13 cellular contexts compared by ENCODE assay signal in genomic region chr11:45924036-45924915, GRCh38. TPM values are rescaled to one million over a fixed set of nuclear protein-coding genes. Genes with fewer than 3 reads are reported as not detected.
DNase-seq lines count a peak whose midpoint lies in the region; ATAC-seq, FAIRE-seq and TF ChIP-seq lines count a peak whose summit lies in the region.
"Had no signal": no experiment of that assay in that cellular context is flagged by ENCODE, and none has a peak within 500 bp of the region (broad histone marks: within the 10 kb centered on the region; RNA-seq: fewer than 3 reads in every experiment).

No MANE protein-coding gene starts in this region.

- intact Hi-C loops in activated naive CD4-positive, alpha-beta T cell treated with anti-CD3 and anti-CD28 coated beads for 36 hours (cut with micrococcal nuclease): no loop called here
- intact Hi-C loops in activated B cell treated with CpG ODN at 0.5 μM for 24 hours (cut with micrococcal nuclease) (no loop called here), HepG2 (cut with micrococcal nuclease; ENCODE audit: unreplicated experiment) (loop anchor here (5.0 kb wide), 1 partner anchor 77 kb away; the partner anchor contains the start of gene CRY2), thyroid gland (cut with DNase I) (no loop called here)

- H3K27ac ChIP-seq in HepG2 (ENCODE audit: extremely low read length, insufficient read depth, low read length) (no peak overlapping the region), thyroid gland (no peak overlapping the region)
- H3K27ac ChIP-seq: heart left ventricle had no signal

- no peaks in the 10 kb centered on the region for H4K20me1 ChIP-seq in HepG2 (ENCODE audit: insufficient read depth, low read length)

- ATAC-seq in activated B cell treated with CpG ODN at 0.5 μM for 24 hours (ENCODE audit: low read depth): peak; percentile 5
- ATAC-seq in HepG2: no peak
- ATAC-seq: heart left ventricle had no signal

- TSS peak; percentile 44 for BruUV-seq in HepG2 (replicated peaks; lab: Mats Ljungman, UMichigan)

- H3K27me3 ChIP-seq in HepG2 (ENCODE audit: control insufficient read depth in 1 of 2, insufficient read depth in 2 of 2, low read length in 2 of 2) (0 out of 5 replicates have a peak, but pooled peaks cover 0 to 1% of the 10 kb centered on the region in 2 experiments), thyroid gland (no peaks in the 10 kb centered on the region)

- H3K4me2 ChIP-seq in HepG2 (ENCODE audit: low read depth, low read length): no peak overlapping the region

- no peak for TF ChIP-seq RAD21 in HepG2 (CRISPR knock-in tag; IDR thresholded peaks at IDR 0.05)

- H3K27ac Mint-ChIP-seq in activated naive CD4-positive, alpha-beta T cell treated with anti-CD3 and anti-CD28 coated beads for 36 hours: no peak overlapping the region
- peak overlapping the region; percentile 93 for H3K27ac Mint-ChIP-seq in activated B cell treated with CpG ODN at 0.5 μM for 24 hours

- no peaks in the 10 kb centered on the region for H3K9me3 Mint-ChIP-seq in activated naive CD4-positive, alpha-beta T cell treated with anti-CD3 and anti-CD28 coated beads for 36 hours
- H3K9me3 Mint-ChIP-seq in activated B cell treated with CpG ODN at 0.5 μM for 24 hours: no peaks in the 10 kb centered on the region

- POLR2A ChIA-PET in activated B cell treated with CpG ODN at 0.5 μM for 24 hours (lab: Charles Lee) (interaction anchor here (1.2 to 6.1 kb wide), 6 partner anchors 9 to 895 kb away, joined by 3 to 79 read pairs (median 9); no protein-coding TSS in a partner anchor), HepG2 (lab: Yijun Ruan, JAX) (no interaction called here)

- 97% methylated on average over 19 of the region's 22 CpGs for WGBS in HepG2 (ENCODE audit: low lambda C conversion rate)
- WGBS in thyroid gland, 2 donors: 76 to 83% methylated on average over 21 to 22 of the region's 22 CpGs

- H3K79me2 ChIP-seq in HepG2 (ENCODE audit: insufficient read depth, low read length): no peaks in the 10 kb centered on the region

- H3K36me3 Mint-ChIP-seq in activated naive CD4-positive, alpha-beta T cell treated with anti-CD3 and anti-CD28 coated beads for 36 hours (ENCODE audit: low read depth): peaks cover 3% of the 10 kb centered on the region
- peaks cover 45% of the 10 kb centered on the region for H3K36me3 Mint-ChIP-seq in activated B cell treated with CpG ODN at 0.5 μM for 24 hours (ENCODE audit: low read depth)

- no peak overlapping the region for H2AFZ ChIP-seq in HepG2 (ENCODE audit: low read length)

- in situ Hi-C loops in HepG2 (cut with HindIII; ENCODE audit: extremely low pct_ligation_motif_present, low pct_unique_long_range_greater_than_20kb): no loop called here

- peak overlapping the region; percentile 31 for H3K4me3 Mint-ChIP-seq in activated naive CD4-positive, alpha-beta T cell treated with anti-CD3 and anti-CD28 coated beads for 36 hours
- peak overlapping the region; percentile 84 for H3K4me3 Mint-ChIP-seq in activated B cell treated with CpG ODN at 0.5 μM for 24 hours

- H3K4me3 ChIP-seq in HepG2 (replicated peaks in 1 of 3; ENCODE audit: insufficient read depth in 1 of 3, low read depth in 2 of 3, low read length in 3 of 3) (no peak overlapping the region), thyroid gland (replicated peaks in 1 of 3) (no peak overlapping the region)

- TF ChIP-seq EP300 in HepG2 (IDR thresholded peaks at IDR 0.05; ENCODE audit: low read depth in 2 of 2, low read length in 2 of 2) (no peak), HepG2 (CRISPR knock-in tag; IDR thresholded peaks at IDR 0.05; ENCODE audit: borderline replicate concordance) (no peak)

- no peak for FAIRE-seq in HepG2 (lab: Jason Lieb, UNC)

- H3K4me1 Mint-ChIP-seq in activated naive CD4-positive, alpha-beta T cell treated with anti-CD3 and anti-CD28 coated beads for 36 hours (ENCODE audit: low read depth): peaks cover 14% of the 10 kb centered on the region
- peaks cover 81% of the 10 kb centered on the region for H3K4me1 Mint-ChIP-seq in activated B cell treated with CpG ODN at 0.5 μM for 24 hours

- CTCF ChIA-PET in activated naive CD4-positive, alpha-beta T cell treated with anti-CD3 and anti-CD28 coated beads for 36 hours (lab: Charles Lee): no interaction called here
- CTCF ChIA-PET in activated B cell treated with CpG ODN at 0.5 μM for 24 hours (lab: Charles Lee) (interaction anchor here (1.3 to 2.8 kb wide), 4 partner anchors 8 to 153 kb away, joined by 4 to 17 read pairs (median 8); no protein-coding TSS in a partner anchor), HepG2 (lab: Yijun Ruan, JAX; ENCODE audit: low intra/inter-chr PET ratio, low total read pairs) (no interaction called here)

- DNase-seq in activated naive CD4-positive, alpha-beta T cell treated with anti-CD3 and anti-CD28 coated beads for 36 hours: no peak
- DNase-seq in activated naive CD4-positive, alpha-beta T cell (lab: John Stamatoyannopoulos, UW): no peak
- DNase-seq in activated B cell treated with CpG ODN at 0.5 μM for 24 hours (peak; percentile 18), HepG2 (ENCODE audit: low spot score) (no peak), thyroid gland (peak; percentile 19 to 21), iPS-NIHi11 (ENCODE audit: low spot score) (no peak)
- no peak for DNase-seq in stimulated activated naive CD4-positive, alpha-beta T cell (lab: John Stamatoyannopoulos, UW)
- DNase-seq in activated CD4-positive, CD25-positive, alpha-beta regulatory T cell (lab: John Stamatoyannopoulos, UW): no peak
- DNase-seq: effector memory CD4-positive, alpha-beta T cell; GOT3; NCI-H2107 had no signal

- H3K4me1 ChIP-seq in HepG2 (ENCODE audit: insufficient read depth, low read length) (peaks cover 34% of the 10 kb centered on the region), thyroid gland (peaks cover 19 to 37% of the 10 kb centered on the region in 2 donors)

- H3K27me3 Mint-ChIP-seq in activated naive CD4-positive, alpha-beta T cell treated with anti-CD3 and anti-CD28 coated beads for 36 hours (ENCODE audit: low read depth): peaks cover 13% of the 10 kb centered on the region
- no peaks in the 10 kb centered on the region for H3K27me3 Mint-ChIP-seq in activated B cell treated with CpG ODN at 0.5 μM for 24 hours

- H3K9ac ChIP-seq in HepG2 (ENCODE audit: insufficient read depth, low read depth, low read length): no peak overlapping the region

- TF ChIP-seq CTCF in activated B cell treated with CpG ODN at 0.5 μM for 24 hours (IDR thresholded peaks at IDR 0.05) (no peak), HepG2 (CRISPR knock-in tag; IDR thresholded peaks at IDR 0.05) (no peak), thyroid gland (IDR thresholded peaks at IDR 0.05) (no peak)

- H3K36me3 ChIP-seq in HepG2 (replicated peaks in 1 of 2; ENCODE audit: control insufficient read depth in 1 of 2, insufficient read depth in 2 of 2, low read length in 2 of 2) (no peaks in the 10 kb centered on the region; a peak in 1 of 5 replicates), thyroid gland (no peaks in the 10 kb centered on the region)
- H3K36me3 ChIP-seq: heart left ventricle had no signal

- H3K9me3 ChIP-seq in HepG2 (ENCODE audit: low read length): no peaks in the 10 kb centered on the region
- no peaks in the 10 kb centered on the region for H3K9me3 ChIP-seq in thyroid gland
- H3K9me3 ChIP-seq: heart left ventricle had no signal

- no peak for TF ChIP-seq POLR2A in HepG2 (IDR thresholded peaks at IDR 0.05; ENCODE audit: insufficient read depth in 1 of 2, low read depth in 2 of 2, low read length in 2 of 2)
- no peak for TF ChIP-seq POLR2A in thyroid gland (IDR thresholded peaks at IDR 0.05)

RNA-seq across cellular contexts. Expression of gene LARGE2, which starts 1.8 kb away (rescaled TPM):
- total RNA-seq in activated naive CD4-positive, alpha-beta T cell treated with anti-CD3 and anti-CD28 coated beads for 36 hours: under 1 TPM; 0.48 to 0.52 TPM
- 47.4 and 59.7 TPM in 2 replicates for total RNA-seq in activated B cell treated with CpG ODN at 0.5 μM for 24 hours
- total RNA-seq in HepG2 (2016; rRNA removed; fragmentation: Illumina TruSeq; extraction: Trizol): 10.0 and 21.6 TPM in 2 replicates
- total RNA-seq in HepG2 (2016; cell fraction: cytosol; rRNA removed; fragmentation: Illumina TruSeq; extraction: Trizol; ENCODE audit: low read depth): 14.2 and 19.1 TPM in 2 replicates
- 7.5 and 20.4 TPM in 2 replicates for total RNA-seq in HepG2 (2016; cell fraction: insoluble cytoplasmic fraction; rRNA removed; fragmentation: Illumina TruSeq; extraction: Trizol)
- 31.5 and 38.0 TPM in 2 replicates for total RNA-seq in HepG2 (2016; cell fraction: membrane; rRNA removed; fragmentation: Illumina TruSeq; extraction: Trizol)
- 12.2 and 18.7 TPM in 2 replicates for total RNA-seq in HepG2 (2016; cell fraction: nucleus; rRNA removed; fragmentation: Illumina TruSeq; extraction: Trizol)
- 8.5 and 12.5 TPM in 2 replicates for polyA plus RNA-seq in HepG2 (2011; rRNA removed)
- 6.6 and 10.9 TPM in 2 replicates for polyA plus RNA-seq in HepG2 (2011; cell fraction: cytosol; rRNA removed)
- 32.4 and 37.4 TPM in 2 replicates for polyA plus RNA-seq in HepG2 (2011; cell fraction: nucleus; rRNA removed)
- 9.6 and 9.7 TPM in 2 replicates for polyA plus RNA-seq in HepG2 (2012)
- polyA plus RNA-seq in HepG2 (2016; cell fraction: cytosol; fragmentation: Illumina TruSeq; extraction: Trizol; ENCODE audit: low read depth): 20.1 and 23.9 TPM in 2 replicates
- polyA plus RNA-seq in HepG2 (2016; cell fraction: insoluble cytoplasmic fraction; fragmentation: Illumina TruSeq; extraction: Trizol; ENCODE audit: low read depth): 13.5 and 14.3 TPM in 2 replicates
- 33.6 and 37.3 TPM in 2 replicates for polyA plus RNA-seq in HepG2 (2016; cell fraction: membrane; fragmentation: Illumina TruSeq; extraction: Trizol; ENCODE audit: low read depth)
- 50.8 and 52.9 TPM in 2 replicates for polyA plus RNA-seq in HepG2 (2016; cell fraction: nucleus; fragmentation: Illumina TruSeq; extraction: Trizol; ENCODE audit: insufficient read depth, low read depth)
- polyA minus RNA-seq in HepG2 (2011; rRNA and poly(A)+ RNA removed; ENCODE audit: low replicate concordance): 15.3 TPM in 1 of 2 replicates, not detected in the other
- 2.2 and 5.0 TPM in 2 replicates for polyA minus RNA-seq in HepG2 (2011; cell fraction: cytosol; rRNA and poly(A)+ RNA removed)
- 3.2 and 3.5 TPM in 2 replicates for polyA minus RNA-seq in HepG2 (2011; cell fraction: nucleus; rRNA and poly(A)+ RNA removed)
- total RNA-seq in thyroid gland: 10 to 100 TPM; 11.2 to 19.0 (median 14.1) TPM
- total RNA-seq: myocyte had no signal

RNA-seq across cellular contexts. Expression of gene PEX16, which starts 6.6 kb away (rescaled TPM):
- total RNA-seq in activated naive CD4-positive, alpha-beta T cell treated with anti-CD3 and anti-CD28 coated beads for 36 hours: 10 to 100 TPM; 28.6 to 32.5 TPM
- total RNA-seq in activated B cell treated with CpG ODN at 0.5 μM for 24 hours (72.0 and 77.7 TPM in 2 replicates), HepG2 (2016; rRNA removed; fragmentation: Illumina TruSeq; extraction: Trizol) (18.6 and 21.8 TPM in 2 replicates), thyroid gland (10 to 100 TPM; 28.5 to 41.2 (median 29.5) TPM)
- 11.4 and 13.9 TPM in 2 replicates for total RNA-seq in HepG2 (2016; cell fraction: cytosol; rRNA removed; fragmentation: Illumina TruSeq; extraction: Trizol; ENCODE audit: low read depth)
- 14.6 and 24.3 TPM in 2 replicates for total RNA-seq in HepG2 (2016; cell fraction: insoluble cytoplasmic fraction; rRNA removed; fragmentation: Illumina TruSeq; extraction: Trizol)
- 18.4 and 20.4 TPM in 2 replicates for total RNA-seq in HepG2 (2016; cell fraction: membrane; rRNA removed; fragmentation: Illumina TruSeq; extraction: Trizol)
- total RNA-seq in HepG2 (2016; cell fraction: nucleus; rRNA removed; fragmentation: Illumina TruSeq; extraction: Trizol): 20.1 and 24.1 TPM in 2 replicates
- polyA plus RNA-seq in HepG2 (2011; rRNA removed): 12.5 and 16.8 TPM in 2 replicates
- 13.7 and 17.1 TPM in 2 replicates for polyA plus RNA-seq in HepG2 (2011; cell fraction: cytosol; rRNA removed)
- polyA plus RNA-seq in HepG2 (2011; cell fraction: nucleus; rRNA removed): 47.3 and 52.6 TPM in 2 replicates
- 10.4 and 13.1 TPM in 2 replicates for polyA plus RNA-seq in HepG2 (2012)
- 9.0 and 11.2 TPM in 2 replicates for polyA plus RNA-seq in HepG2 (2016; cell fraction: cytosol; fragmentation: Illumina TruSeq; extraction: Trizol; ENCODE audit: low read depth)
- polyA plus RNA-seq in HepG2 (2016; cell fraction: insoluble cytoplasmic fraction; fragmentation: Illumina TruSeq; extraction: Trizol; ENCODE audit: low read depth): 13.3 and 13.5 TPM in 2 replicates
- 10.8 and 13.0 TPM in 2 replicates for polyA plus RNA-seq in HepG2 (2016; cell fraction: membrane; fragmentation: Illumina TruSeq; extraction: Trizol; ENCODE audit: low read depth)
- polyA plus RNA-seq in HepG2 (2016; cell fraction: nucleus; fragmentation: Illumina TruSeq; extraction: Trizol; ENCODE audit: insufficient read depth, low read depth): 34.9 and 44.4 TPM in 2 replicates
- polyA minus RNA-seq in HepG2 (2011; rRNA and poly(A)+ RNA removed; ENCODE audit: low replicate concordance): 19.0 and 26.5 TPM in 2 replicates
- 7.1 and 8.4 TPM in 2 replicates for polyA minus RNA-seq in HepG2 (2011; cell fraction: cytosol; rRNA and poly(A)+ RNA removed)
- 19.3 and 22.0 TPM in 2 replicates for polyA minus RNA-seq in HepG2 (2011; cell fraction: nucleus; rRNA and poly(A)+ RNA removed)

RNA-seq across cellular contexts. Expression of gene FREY1, which starts 17.2 kb away (rescaled TPM):
- under 1 TPM; 0.32 to 0.76 TPM for total RNA-seq in activated naive CD4-positive, alpha-beta T cell treated with anti-CD3 and anti-CD28 coated beads for 36 hours
- 3.9 and 4.6 TPM in 2 replicates for total RNA-seq in activated B cell treated with CpG ODN at 0.5 μM for 24 hours
- 0.73 TPM in 1 of 2 replicates, not detected in the other for total RNA-seq in HepG2 (2016; rRNA removed; fragmentation: Illumina TruSeq; extraction: Trizol)
- not detected in 2 replicates for total RNA-seq in HepG2 (2016; cell fraction: cytosol; rRNA removed; fragmentation: Illumina TruSeq; extraction: Trizol; ENCODE audit: low read depth)
- total RNA-seq in HepG2 (2016; cell fraction: insoluble cytoplasmic fraction; rRNA removed; fragmentation: Illumina TruSeq; extraction: Trizol): 0.27 and 0.52 TPM in 2 replicates
- total RNA-seq in HepG2 (2016; cell fraction: membrane; rRNA removed; fragmentation: Illumina TruSeq; extraction: Trizol): not detected in 2 replicates
- 1.3 TPM in 1 of 2 replicates, not detected in the other for total RNA-seq in HepG2 (2016; cell fraction: nucleus; rRNA removed; fragmentation: Illumina TruSeq; extraction: Trizol)
- 0.22 and 0.44 TPM in 2 replicates for polyA plus RNA-seq in HepG2 (2011; rRNA removed)
- not detected in 2 replicates for polyA plus RNA-seq in HepG2 (2011; cell fraction: cytosol; rRNA removed)
- 2.4 and 5.3 TPM in 2 replicates for polyA plus RNA-seq in HepG2 (2011; cell fraction: nucleus; rRNA removed)
- 0.27 TPM in 1 of 2 replicates, not detected in the other for polyA plus RNA-seq in HepG2 (2012)
- polyA plus RNA-seq in HepG2 (2016; cell fraction: cytosol; fragmentation: Illumina TruSeq; extraction: Trizol; ENCODE audit: low read depth): not detected in 2 replicates
- polyA plus RNA-seq in HepG2 (2016; cell fraction: insoluble cytoplasmic fraction; fragmentation: Illumina TruSeq; extraction: Trizol; ENCODE audit: low read depth): not detected in 2 replicates
- not detected in 2 replicates for polyA plus RNA-seq in HepG2 (2016; cell fraction: membrane; fragmentation: Illumina TruSeq; extraction: Trizol; ENCODE audit: low read depth)
- not detected in 2 replicates for polyA plus RNA-seq in HepG2 (2016; cell fraction: nucleus; fragmentation: Illumina TruSeq; extraction: Trizol; ENCODE audit: insufficient read depth, low read depth)
- 4.0 and 13.4 TPM in 2 replicates for polyA minus RNA-seq in HepG2 (2011; rRNA and poly(A)+ RNA removed; ENCODE audit: low replicate concordance)
- not detected in 2 replicates for polyA minus RNA-seq in HepG2 (2011; cell fraction: cytosol; rRNA and poly(A)+ RNA removed)
- 7.2 and 7.8 TPM in 2 replicates for polyA minus RNA-seq in HepG2 (2011; cell fraction: nucleus; rRNA and poly(A)+ RNA removed)
- 1 to 10 TPM in 2 of 4 donors, not detected in 2; 1.8 to 2.6 TPM for total RNA-seq in thyroid gland

RNA-seq across cellular contexts. Expression of gene MAPK8IP1, which starts 38.8 kb away (rescaled TPM):
- under 1 TPM; 0.22 to 0.57 TPM for total RNA-seq in activated naive CD4-positive, alpha-beta T cell treated with anti-CD3 and anti-CD28 coated beads for 36 hours
- total RNA-seq in activated B cell treated with CpG ODN at 0.5 μM for 24 hours: 1.9 and 3.4 TPM in 2 replicates
- 3.0 and 4.2 TPM in 2 replicates for total RNA-seq in HepG2 (2016; rRNA removed; fragmentation: Illumina TruSeq; extraction: Trizol)
- total RNA-seq in HepG2 (2016; cell fraction: cytosol; rRNA removed; fragmentation: Illumina TruSeq; extraction: Trizol; ENCODE audit: low read depth): 1.8 and 1.9 TPM in 2 replicates
- total RNA-seq in HepG2 (2016; cell fraction: insoluble cytoplasmic fraction; rRNA removed; fragmentation: Illumina TruSeq; extraction: Trizol): 4.1 and 4.2 TPM in 2 replicates
- 4.9 and 5.4 TPM in 2 replicates for total RNA-seq in HepG2 (2016; cell fraction: membrane; rRNA removed; fragmentation: Illumina TruSeq; extraction: Trizol)
- 2.2 and 2.8 TPM in 2 replicates for total RNA-seq in HepG2 (2016; cell fraction: nucleus; rRNA removed; fragmentation: Illumina TruSeq; extraction: Trizol)
- 2.2 and 3.1 TPM in 2 replicates for polyA plus RNA-seq in HepG2 (2011; rRNA removed)
- polyA plus RNA-seq in HepG2 (2011; cell fraction: cytosol; rRNA removed): 2.2 and 3.1 TPM in 2 replicates
- 5.3 and 6.8 TPM in 2 replicates for polyA plus RNA-seq in HepG2 (2011; cell fraction: nucleus; rRNA removed)
- 1.2 and 1.9 TPM in 2 replicates for polyA plus RNA-seq in HepG2 (2012)
- polyA plus RNA-seq in HepG2 (2016; cell fraction: cytosol; fragmentation: Illumina TruSeq; extraction: Trizol; ENCODE audit: low read depth): 2.5 and 2.9 TPM in 2 replicates
- 4.7 and 5.0 TPM in 2 replicates for polyA plus RNA-seq in HepG2 (2016; cell fraction: insoluble cytoplasmic fraction; fragmentation: Illumina TruSeq; extraction: Trizol; ENCODE audit: low read depth)
- polyA plus RNA-seq in HepG2 (2016; cell fraction: membrane; fragmentation: Illumina TruSeq; extraction: Trizol; ENCODE audit: low read depth): 5.4 and 6.2 TPM in 2 replicates
- polyA plus RNA-seq in HepG2 (2016; cell fraction: nucleus; fragmentation: Illumina TruSeq; extraction: Trizol; ENCODE audit: insufficient read depth, low read depth): 5.6 and 7.4 TPM in 2 replicates
- 1.2 and 6.3 TPM in 2 replicates for polyA minus RNA-seq in HepG2 (2011; rRNA and poly(A)+ RNA removed; ENCODE audit: low replicate concordance)
- 2.4 TPM in 2 replicates for polyA minus RNA-seq in HepG2 (2011; cell fraction: cytosol; rRNA and poly(A)+ RNA removed)
- 1.2 TPM in 2 replicates for polyA minus RNA-seq in HepG2 (2011; cell fraction: nucleus; rRNA and poly(A)+ RNA removed)
- total RNA-seq in thyroid gland: 10 to 100 TPM in 3 of 4 donors, 1 to 10 TPM in 1; 9.5 to 25.1 (median 17.4) TPM

Comparison
In these comparisons a context has a peak if more than half of its experiments do, and no peak if none do; other contexts are left out.
1. DNase-seq: peak in activated B cell treated with CpG ODN at 0.5 μM for 24 hours (single experiment) and thyroid gland (2 of 2); none in activated naive CD4-positive, alpha-beta T cell treated with anti-CD3 and anti-CD28 coated beads for 36 hours (single experiment), activated naive CD4-positive, alpha-beta T cell (0 of 4), HepG2 (single experiment), iPS-NIHi11 (single experiment), stimulated activated naive CD4-positive, alpha-beta T cell (0 of 6) and activated CD4-positive, CD25-positive, alpha-beta regulatory T cell (0 of 4).
2. RNA of gene LARGE2, which starts 1.8 kb away (total RNA-seq): 47.4 to 59.7 TPM in activated B cell treated with CpG ODN at 0.5 μM for 24 hours, 7.5 to 38.0 TPM in HepG2 and 11.2 to 19.0 TPM in thyroid gland; 0.48 to 0.52 TPM in activated naive CD4-positive, alpha-beta T cell treated with anti-CD3 and anti-CD28 coated beads for 36 hours; every median in the first group is over 4 times any median in the second.